Comparison of ENCODE assay signal across 1 cellular context in genomic region chr4:2771264-2771663, GRCh38.
TF ChIP-seq lines count a peak whose summit lies in the region.

No MANE protein-coding gene starts in this region.

TF ChIP-seq in K562, 482 proteins besides CTCF, POLR2A, EP300 and RAD21 (continued from another document):
- TF ChIP-seq CHD7 (IDR thresholded peaks at IDR 0.05; ENCODE audit: low read depth, low read length) (no peak), GTF2E2 (tag; IDR thresholded peaks at IDR 0.05) (no peak), ZNF431 (CRISPR knock-in tag; IDR thresholded peaks at IDR 0.05) (0 out of 2 replicates have a peak, but pooled peaks have one; percentile 26)
